Comparison of ENCODE assay signal across 8 cellular contexts in genomic region chr15:85646538-85647091, GRCh38.
A peak's percentile ranks its signal among the peaks of the same experiment; 100 is the strongest.
DNase-seq lines count a peak whose midpoint lies in the region; ATAC-seq and TF ChIP-seq lines count a peak whose summit lies in the region.

No MANE protein-coding gene starts in this region.

- TF ChIP-seq CTCF in RWPE1 (conservative IDR thresholded peaks at IDR 0.05; ENCODE audit: low read depth), result no peak

- CTCF ChIA-PET in RWPE1 (lab: Yijun Ruan, JAX), result interaction anchor here (0.8 kb wide), 1 partner anchor 627 kb away, joined by 4 read pairs; no protein-coding TSS in a partner anchor

- DNase-seq in ELR (ENCODE audit: low read depth) (peak; percentile 80), LHCN-M2 (ENCODE audit: low read depth) (peak; percentile 64), D341Med (ENCODE audit: low spot score) (no peak), superior temporal gyrus (ENCODE audit: extremely low spot score) (no peak), RWPE1 (ENCODE audit: low spot score) (no peak)
- DNase-seq in effector CD4-positive, alpha-beta T cell, result peak; percentile 21

- peak; percentile 97 for ATAC-seq in GM21381 (IDR thresholded peaks at IDR 0.05; ENCODE audit: unreplicated experiment)
- no peak for ATAC-seq in GM19328 (IDR thresholded peaks at IDR 0.05; ENCODE audit: unreplicated experiment)

- POLR2A ChIA-PET in RWPE1 (lab: Yijun Ruan, JAX; ENCODE audit: low non-redundant PET), result no interaction called here

- H3K27ac ChIP-seq in RWPE1, result no peak overlapping the region

Comparison
In these comparisons a context has a peak if more than half of its experiments do, and no peak if none do; other contexts are left out.
1. DNase-seq: peak in ELR (single experiment), LHCN-M2 (single experiment) and effector CD4-positive, alpha-beta T cell (single experiment); none in D341Med (single experiment), superior temporal gyrus (single experiment) and RWPE1 (single experiment).